22 cellular contexts compared by ENCODE assay signal in the genomic region with DNA sequence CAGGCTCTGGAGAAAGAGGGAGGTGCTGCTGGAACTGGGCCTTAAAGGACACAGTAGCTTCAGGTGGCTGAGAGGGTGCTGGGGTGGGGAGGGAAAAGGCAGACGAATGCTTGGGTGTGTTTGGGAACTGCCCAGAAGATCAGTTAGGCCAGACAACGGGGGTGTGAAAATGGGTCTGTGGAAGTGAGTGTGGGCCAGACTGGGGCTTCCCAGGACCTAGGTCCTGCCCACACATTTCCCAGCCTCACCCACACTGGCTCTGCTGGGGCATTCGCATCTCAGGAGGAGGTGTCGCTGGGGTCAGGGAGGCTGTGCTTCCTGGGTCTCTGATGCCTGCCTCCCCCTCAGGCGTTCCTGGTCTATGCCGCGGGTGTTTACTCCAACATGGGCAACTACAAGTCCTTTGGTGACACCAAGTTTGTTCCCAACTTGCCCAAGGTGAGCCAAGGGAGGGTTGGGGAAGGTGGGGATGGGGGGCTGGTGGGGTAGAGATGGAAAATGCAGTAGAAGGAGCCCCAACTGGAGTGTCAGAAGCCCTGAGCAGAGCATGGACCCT. TPM values are rescaled to one million over a fixed set of nuclear protein-coding genes. Genes with fewer than 3 reads are reported as not detected.
DNase-seq lines count a peak whose midpoint lies in the region; ATAC-seq, FAIRE-seq and TF ChIP-seq lines count a peak whose summit lies in the region.
"Had no signal": no experiment of that assay in that cellular context is flagged by ENCODE, and none has a peak within 500 bp of the region (broad histone marks: within the 10 kb centered on the region; RNA-seq: fewer than 3 reads in every experiment).

No MANE protein-coding gene starts in this region.

- no peak for ATAC-seq in activated T-helper 17 cell treated with anti-CD3 and anti-CD28 coated beads, Interleukin-2, amount 50 U/mL, for 72 hours (replicated peaks)
- ATAC-seq: A549 had no signal

- peaks cover 12% of the 10 kb centered on the region for H3F3A ChIP-seq in neural progenitor cell (ENCODE audit: low read depth)

- TF ChIP-seq POLR2A in GM12892 (IDR thresholded peaks at IDR 0.05; ENCODE audit: low read depth, low read length), result no peak

- no peak for FAIRE-seq in GM12892 (lab: Jason Lieb, UNC)
- FAIRE-seq: A549, D721Med, G401.6, GM12891, GM18507, H54 had no signal

- H4K20me1 ChIP-seq in neural progenitor cell (ENCODE audit: low read depth), result no peaks in the 10 kb centered on the region

- no peak for DNase-seq in activated CD4-positive, alpha-beta T cell treated with anti-CD3 and anti-CD28 coated beads, Interleukin-2, amount 10 ng/mL, durations not matched to agents 24 days and 14 days
- no peak for DNase-seq in activated CD4-positive, alpha-beta T cell treated with anti-CD3 and anti-CD28 coated beads for 1 hour
- no peak for DNase-seq in neural progenitor cell (ENCODE audit: low spot score)
- DNase-seq in GM12892 (ENCODE audit: insufficient read length), result no peak
- no peak for DNase-seq in NCI-H345 (lab: John Stamatoyannopoulos, UW)
- no peak for DNase-seq in NCI-H2171 treated with DMSO at 0.1 percent for 48 hours (lab: John Stamatoyannopoulos, UW)
- DNase-seq: AML-193; Caco-2; CD4-positive, alpha-beta T cell; GM23248; HCEC 1CT; HFFc6 had no signal

- TF ChIP-seq CTCF in HEK293 (tag by site-specific recombination; IDR thresholded peaks at IDR 0.05) (no peak), neural progenitor cell (IDR thresholded peaks at IDR 0.05) (no peak)

- H3K4me3 Mint-ChIP-seq in activated CD4-positive, alpha-beta T cell treated with anti-CD3 and anti-CD28 coated beads, Interleukin-2, amount 10 ng/mL, durations not matched to agents 24 days and 14 days, result no peak overlapping the region
- H3K4me3 Mint-ChIP-seq in activated T-helper 17 cell treated with anti-CD3 and anti-CD28 coated beads, Interleukin-2, amount 50 U/mL, for 72 hours, result no peak overlapping the region
- no peak overlapping the region for H3K4me3 Mint-ChIP-seq in neural progenitor cell
- H3K4me3 Mint-ChIP-seq: CD4-positive, alpha-beta T cell; HFFc6 had no signal

- H3K79me2 ChIP-seq in neural progenitor cell (ENCODE audit: low read depth), result peaks cover 8% of the 10 kb centered on the region

- intact Hi-C loops in activated CD4-positive, alpha-beta T cell treated with anti-CD3 and anti-CD28 coated beads, Interleukin-2, amount 10 ng/mL, durations not matched to agents 24 days and 14 days (cut with micrococcal nuclease), result no loop called here

- H2AFZ ChIP-seq in neural progenitor cell (replicated peaks), result no peak overlapping the region
- H2AFZ ChIP-seq: GM23248 had no signal

- no peak overlapping the region for H3K9ac ChIP-seq in neural progenitor cell
- H3K9ac ChIP-seq: GM23248 had no signal

- no peaks in the 10 kb centered on the region for H3K9me3 Mint-ChIP-seq in activated CD4-positive, alpha-beta T cell treated with anti-CD3 and anti-CD28 coated beads, Interleukin-2, amount 10 ng/mL, durations not matched to agents 24 days and 14 days
- no peaks in the 10 kb centered on the region for H3K9me3 Mint-ChIP-seq in activated T-helper 17 cell treated with anti-CD3 and anti-CD28 coated beads, Interleukin-2, amount 50 U/mL, for 72 hours
- H3K9me3 Mint-ChIP-seq in neural progenitor cell, result no peaks in the 10 kb centered on the region
- H3K9me3 Mint-ChIP-seq: CD4-positive, alpha-beta T cell; HFFc6 had no signal

- CTCF ChIA-PET in HEK293 (lab: Yijun Ruan, JAX), result interaction anchor here (0.5 to 1.5 kb wide), 4 partner anchors 56 to 194 kb away, joined by 3 to 5 read pairs (median 4); no protein-coding TSS in a partner anchor

- H3K4me1 ChIP-seq in HEK293 (ENCODE audit: control insufficient read depth, insufficient read depth, low read length) (no peaks in the 10 kb centered on the region), neural progenitor cell (peaks cover 3% of the 10 kb centered on the region)
- H3K4me1 ChIP-seq: Caco-2 had no signal

- H3K27me3 ChIP-seq in neural progenitor cell, result no peaks in the 10 kb centered on the region

- no peaks in the 10 kb centered on the region for H3K9me3 ChIP-seq in HEK293 (ENCODE audit: control insufficient read depth, insufficient read depth, low read depth, low read length)
- H3K9me3 ChIP-seq in neural progenitor cell (ENCODE audit: low read depth), result no peaks in the 10 kb centered on the region
- H3K9me3 ChIP-seq: A549, Caco-2 had no signal

- H3K4me3 ChIP-seq in HEK293 (ENCODE audit: low read depth, low read length) (no peak overlapping the region), neural progenitor cell (no peak overlapping the region)
- H3K4me3 ChIP-seq: A549, GM23248 had no signal

- peaks cover 12% of the 10 kb centered on the region for H3K4me1 Mint-ChIP-seq in activated CD4-positive, alpha-beta T cell treated with anti-CD3 and anti-CD28 coated beads, Interleukin-2, amount 10 ng/mL, durations not matched to agents 24 days and 14 days
- H3K4me1 Mint-ChIP-seq in activated T-helper 17 cell treated with anti-CD3 and anti-CD28 coated beads, Interleukin-2, amount 50 U/mL, for 72 hours, result no peaks in the 10 kb centered on the region
- H3K4me1 Mint-ChIP-seq in neural progenitor cell, result peaks cover 4% of the 10 kb centered on the region

- no peak overlapping the region for H3K27ac ChIP-seq in HEK293 (ENCODE audit: extremely low read depth, low read depth, low read length)
- no peak overlapping the region for H3K27ac ChIP-seq in neural progenitor cell
- H3K27ac ChIP-seq: 22Rv1, A549, C4-2B, GM23248 had no signal

- H3K4me2 ChIP-seq in neural progenitor cell, result no peak overlapping the region
- H3K4me2 ChIP-seq: A549 had no signal

- H3K36me3 Mint-ChIP-seq in activated CD4-positive, alpha-beta T cell treated with anti-CD3 and anti-CD28 coated beads, Interleukin-2, amount 10 ng/mL, durations not matched to agents 24 days and 14 days (ENCODE audit: low read depth), result peaks cover 21% of the 10 kb centered on the region
- peaks cover 62% of the 10 kb centered on the region for H3K36me3 Mint-ChIP-seq in activated T-helper 17 cell treated with anti-CD3 and anti-CD28 coated beads, Interleukin-2, amount 50 U/mL, for 72 hours (ENCODE audit: low read depth)
- no peaks in the 10 kb centered on the region for H3K36me3 Mint-ChIP-seq in neural progenitor cell

- POLR2A ChIA-PET in HEK293 (lab: Yijun Ruan, JAX), result interaction anchor here (0.5 to 1.2 kb wide), 2 partner anchors 25 to 40 kb away, joined by 3 to 5 read pairs; a partner anchor contains a TSS

- no peaks in the 10 kb centered on the region for H3K27me3 Mint-ChIP-seq in activated CD4-positive, alpha-beta T cell treated with anti-CD3 and anti-CD28 coated beads, Interleukin-2, amount 10 ng/mL, durations not matched to agents 24 days and 14 days
- H3K27me3 Mint-ChIP-seq in activated T-helper 17 cell treated with anti-CD3 and anti-CD28 coated beads, Interleukin-2, amount 50 U/mL, for 72 hours, result no peaks in the 10 kb centered on the region
- H3K27me3 Mint-ChIP-seq in neural progenitor cell (ENCODE audit: insufficient read depth, low read depth), result peaks cover 3% of the 10 kb centered on the region
- H3K27me3 Mint-ChIP-seq: CD4-positive, alpha-beta T cell had no signal

- H3K36me3 ChIP-seq in HEK293 (ENCODE audit: control insufficient read depth in 2 of 2, insufficient read depth in 1 of 2, low read length in 2 of 2) (peaks cover 0 to 52% of the 10 kb centered on the region in 2 experiments; a peak in 2 of 3 replicates), neural progenitor cell (no peaks in the 10 kb centered on the region)

- peak overlapping the region; percentile 40 for H3K27ac Mint-ChIP-seq in activated CD4-positive, alpha-beta T cell treated with anti-CD3 and anti-CD28 coated beads, Interleukin-2, amount 10 ng/mL, durations not matched to agents 24 days and 14 days
- H3K27ac Mint-ChIP-seq in activated T-helper 17 cell treated with anti-CD3 and anti-CD28 coated beads, Interleukin-2, amount 50 U/mL, for 72 hours, result peak overlapping the region; percentile 34
- H3K27ac Mint-ChIP-seq in neural progenitor cell, result peak overlapping the region; percentile 46
- H3K27ac Mint-ChIP-seq: CD4-positive, alpha-beta T cell; HFFc6 had no signal

TF ChIP-seq in HEK293, 187 proteins besides CTCF, POLR2A, EP300 and RAD21:
- peak; percentile 91 for TF ChIP-seq EGR2 (tag by site-specific recombination; IDR thresholded peaks at IDR 0.05; ENCODE audit: low read depth)
- no peak for TF ChIP-seq ZNF510 (tag by site-specific recombination; IDR thresholded peaks at IDR 0.05; ENCODE audit: insufficient replicate concordance)
- TF ChIP-seq ZFHX2 (tag by site-specific recombination; conservative IDR thresholded peaks at IDR 0.05), result peak; percentile 78

RNA-seq across cellular contexts. Expression of a gene that starts 4.7 kb away (rescaled TPM):
- 97.1 and 106 TPM in 2 replicates for total RNA-seq in activated CD4-positive, alpha-beta T cell treated with anti-CD3 and anti-CD28 coated beads, Interleukin-2, amount 10 ng/mL, durations not matched to agents 24 days and 14 days
- 100 to 1,000 TPM in 1 of 2 donors, 10 to 100 TPM in 1; 67.9 to 117 TPM for total RNA-seq in activated T-helper 17 cell treated with anti-CD3 and anti-CD28 coated beads, Interleukin-2, amount 50 U/mL, for 72 hours
- total RNA-seq in neural progenitor cell (ENCODE audit: low replicate concordance), result 41.3 and 70.1 TPM in 2 replicates
- polyA plus RNA-seq in GM12892 (2012; ENCODE audit: missing spikeins), result 32.4 TPM

RNA-seq across cellular contexts. Expression of a gene that starts 18.2 kb away (rescaled TPM):
- 16.1 and 18.3 TPM in 2 replicates for total RNA-seq in activated CD4-positive, alpha-beta T cell treated with anti-CD3 and anti-CD28 coated beads, Interleukin-2, amount 10 ng/mL, durations not matched to agents 24 days and 14 days
- 10 to 100 TPM in 1 of 2 donors, 1 to 10 TPM in 1; 8.1 to 17.5 TPM for total RNA-seq in activated T-helper 17 cell treated with anti-CD3 and anti-CD28 coated beads, Interleukin-2, amount 50 U/mL, for 72 hours
- total RNA-seq in neural progenitor cell (ENCODE audit: low replicate concordance), result 2.7 and 9.1 TPM in 2 replicates
- 1.9 TPM for polyA plus RNA-seq in GM12892 (2012; ENCODE audit: missing spikeins)

RNA-seq across cellular contexts. Expression of a gene that starts 25.5 kb away (rescaled TPM):
- total RNA-seq in activated CD4-positive, alpha-beta T cell treated with anti-CD3 and anti-CD28 coated beads, Interleukin-2, amount 10 ng/mL, durations not matched to agents 24 days and 14 days, result 17.6 and 18.3 TPM in 2 replicates
- 10 to 100 TPM; 16.4 to 17.2 TPM for total RNA-seq in activated T-helper 17 cell treated with anti-CD3 and anti-CD28 coated beads, Interleukin-2, amount 50 U/mL, for 72 hours
- 42.0 and 68.9 TPM in 2 replicates for total RNA-seq in neural progenitor cell (ENCODE audit: low replicate concordance)
- 15.3 TPM for polyA plus RNA-seq in GM12892 (2012; ENCODE audit: missing spikeins)

RNA-seq across cellular contexts. Expression of a gene that starts 46.3 kb away (rescaled TPM):
- total RNA-seq in activated CD4-positive, alpha-beta T cell treated with anti-CD3 and anti-CD28 coated beads, Interleukin-2, amount 10 ng/mL, durations not matched to agents 24 days and 14 days, result 102 TPM in 2 replicates
- total RNA-seq in activated T-helper 17 cell treated with anti-CD3 and anti-CD28 coated beads, Interleukin-2, amount 50 U/mL, for 72 hours, result 100 to 1,000 TPM in 1 of 2 donors, 10 to 100 TPM in 1; 56.1 to 131 TPM
- total RNA-seq in neural progenitor cell (ENCODE audit: low replicate concordance), result 82.0 and 131 TPM in 2 replicates
- 85.7 TPM for polyA plus RNA-seq in GM12892 (2012; ENCODE audit: missing spikeins)
